ENCODE assay signal across 1 cellular context in genomic region chr18:34042423-34043146, GRCh38.
TF ChIP-seq lines count a peak whose summit lies in the region.

No MANE protein-coding gene starts in this region.

TF ChIP-seq in H1, 55 proteins besides CTCF, POLR2A, EP300 and RAD21 (continued from another document):
- no peak for TF ChIP-seq YY1 (IDR thresholded peaks at IDR 0.05; ENCODE audit: low read depth, low read length)
- no peak for TF ChIP-seq NANOG (IDR thresholded peaks at IDR 0.05; ENCODE audit: insufficient read depth, low read depth, low read length, poor library complexity, severe bottlenecking)
- no peak for TF ChIP-seq SP2 (IDR thresholded peaks at IDR 0.05; ENCODE audit: low read length)
- no peak for TF ChIP-seq SIRT6 (IDR thresholded peaks at IDR 0.05; ENCODE audit: low read length)
- no peak for TF ChIP-seq KDM4A (IDR thresholded peaks at IDR 0.05; ENCODE audit: low read depth, low read length, severe bottlenecking)
